In the genomic region with DNA sequence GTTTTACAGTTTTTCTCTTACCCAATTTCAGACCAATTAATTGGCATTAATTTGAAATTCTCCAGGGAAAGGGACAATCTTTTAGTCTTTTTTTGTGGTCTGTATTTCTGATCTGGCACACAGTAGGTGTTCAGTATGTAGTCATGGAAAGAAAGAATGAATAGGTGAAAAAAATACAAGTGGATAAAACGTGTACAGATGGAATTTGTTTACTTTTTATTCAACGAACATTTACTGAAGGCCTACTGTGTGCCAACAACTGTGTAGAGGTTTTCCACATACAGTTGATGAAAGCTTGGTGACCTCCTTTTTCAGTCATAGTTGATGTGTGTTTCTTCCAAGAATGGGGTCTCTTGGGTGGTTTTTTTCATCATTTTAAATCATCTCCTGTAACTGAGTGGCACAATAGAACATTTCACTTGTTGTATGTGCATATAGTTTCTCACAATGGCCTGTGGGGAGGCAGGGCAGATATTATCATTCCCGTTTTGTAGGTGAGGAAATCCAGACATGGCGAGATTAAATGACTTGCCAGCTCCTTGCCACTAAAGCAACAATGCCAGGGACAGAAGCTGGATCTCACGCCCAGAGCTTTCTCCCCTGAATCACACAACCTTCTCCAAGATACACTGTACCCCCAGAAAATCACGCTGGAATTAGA, we compare ENCODE assay signal across 3 cellular contexts.
TF ChIP-seq lines count a peak whose summit lies in the region.

No MANE protein-coding gene starts in this region.

TF ChIP-seq in GM23338, 12 proteins besides CTCF, POLR2A, EP300 and RAD21 (continued from another document):
- TF ChIP-seq, protein P1, sequence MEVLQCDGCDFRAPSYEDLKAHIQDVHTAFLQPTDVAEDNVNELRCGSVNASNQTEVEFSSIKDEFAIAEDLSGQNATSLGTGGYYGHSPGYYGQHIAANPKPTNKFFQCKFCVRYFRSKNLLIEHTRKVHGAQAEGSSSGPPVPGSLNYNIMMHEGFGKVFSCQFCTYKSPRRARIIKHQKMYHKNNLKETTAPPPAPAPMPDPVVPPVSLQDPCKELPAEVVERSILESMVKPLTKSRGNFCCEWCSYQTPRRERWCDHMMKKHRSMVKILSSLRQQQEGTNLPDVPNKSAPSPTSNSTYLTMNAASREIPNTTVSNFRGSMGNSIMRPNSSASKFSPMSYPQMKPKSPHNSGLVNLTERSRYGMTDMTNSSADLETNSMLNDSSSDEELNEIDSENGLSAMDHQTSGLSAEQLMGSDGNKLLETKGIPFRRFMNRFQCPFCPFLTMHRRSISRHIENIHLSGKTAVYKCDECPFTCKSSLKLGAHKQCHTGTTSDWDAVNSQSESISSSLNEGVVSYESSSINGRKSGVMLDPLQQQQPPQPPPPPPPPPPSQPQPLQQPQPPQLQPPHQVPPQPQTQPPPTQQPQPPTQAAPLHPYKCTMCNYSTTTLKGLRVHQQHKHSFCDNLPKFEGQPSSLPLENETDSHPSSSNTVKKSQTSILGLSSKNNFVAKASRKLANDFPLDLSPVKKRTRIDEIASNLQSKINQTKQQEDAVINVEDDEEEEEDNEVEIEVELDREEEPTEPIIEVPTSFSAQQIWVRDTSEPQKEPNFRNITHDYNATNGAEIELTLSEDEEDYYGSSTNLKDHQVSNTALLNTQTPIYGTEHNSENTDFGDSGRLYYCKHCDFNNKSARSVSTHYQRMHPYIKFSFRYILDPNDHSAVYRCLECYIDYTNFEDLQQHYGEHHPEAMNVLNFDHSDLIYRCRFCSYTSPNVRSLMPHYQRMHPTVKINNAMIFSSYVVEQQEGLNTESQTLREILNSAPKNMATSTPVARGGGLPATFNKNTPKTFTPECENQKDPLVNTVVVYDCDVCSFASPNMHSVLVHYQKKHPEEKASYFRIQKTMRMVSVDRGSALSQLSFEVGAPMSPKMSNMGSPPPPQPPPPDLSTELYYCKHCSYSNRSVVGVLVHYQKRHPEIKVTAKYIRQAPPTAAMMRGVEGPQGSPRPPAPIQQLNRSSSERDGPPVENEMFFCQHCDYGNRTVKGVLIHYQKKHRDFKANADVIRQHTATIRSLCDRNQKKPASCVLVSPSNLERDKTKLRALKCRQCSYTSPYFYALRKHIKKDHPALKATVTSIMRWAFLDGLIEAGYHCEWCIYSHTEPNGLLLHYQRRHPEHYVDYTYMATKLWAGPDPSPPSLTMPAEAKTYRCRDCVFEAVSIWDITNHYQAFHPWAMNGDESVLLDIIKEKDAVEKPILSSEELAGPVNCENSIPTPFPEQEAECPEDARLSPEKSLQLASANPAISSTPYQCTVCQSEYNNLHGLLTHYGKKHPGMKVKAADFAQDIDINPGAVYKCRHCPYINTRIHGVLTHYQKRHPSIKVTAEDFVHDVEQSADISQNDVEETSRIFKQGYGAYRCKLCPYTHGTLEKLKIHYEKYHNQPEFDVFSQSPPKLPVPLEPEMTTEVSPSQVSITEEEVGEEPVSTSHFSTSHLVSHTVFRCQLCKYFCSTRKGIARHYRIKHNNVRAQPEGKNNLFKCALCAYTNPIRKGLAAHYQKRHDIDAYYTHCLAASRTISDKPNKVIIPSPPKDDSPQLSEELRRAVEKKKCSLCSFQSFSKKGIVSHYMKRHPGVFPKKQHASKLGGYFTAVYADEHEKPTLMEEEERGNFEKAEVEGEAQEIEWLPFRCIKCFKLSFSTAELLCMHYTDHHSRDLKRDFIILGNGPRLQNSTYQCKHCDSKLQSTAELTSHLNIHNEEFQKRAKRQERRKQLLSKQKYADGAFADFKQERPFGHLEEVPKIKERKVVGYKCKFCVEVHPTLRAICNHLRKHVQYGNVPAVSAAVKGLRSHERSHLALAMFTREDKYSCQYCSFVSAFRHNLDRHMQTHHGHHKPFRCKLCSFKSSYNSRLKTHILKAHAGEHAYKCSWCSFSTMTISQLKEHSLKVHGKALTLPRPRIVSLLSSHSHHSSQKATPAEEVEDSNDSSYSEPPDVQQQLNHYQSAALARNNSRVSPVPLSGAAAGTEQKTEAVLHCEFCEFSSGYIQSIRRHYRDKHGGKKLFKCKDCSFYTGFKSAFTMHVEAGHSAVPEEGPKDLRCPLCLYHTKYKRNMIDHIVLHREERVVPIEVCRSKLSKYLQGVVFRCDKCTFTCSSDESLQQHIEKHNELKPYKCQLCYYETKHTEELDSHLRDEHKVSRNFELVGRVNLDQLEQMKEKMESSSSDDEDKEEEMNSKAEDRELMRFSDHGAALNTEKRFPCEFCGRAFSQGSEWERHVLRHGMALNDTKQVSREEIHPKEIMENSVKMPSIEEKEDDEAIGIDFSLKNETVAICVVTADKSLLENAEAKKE (CRISPR knock-in tag; IDR thresholded peaks at IDR 0.05): no peak

TF ChIP-seq in SK-N-SH treated with all-trans-retinoic acid at 6 μM for 48 hours, 23 proteins besides CTCF, POLR2A, EP300 and RAD21 (continued from another document):
- TF ChIP-seq, protein P2, sequence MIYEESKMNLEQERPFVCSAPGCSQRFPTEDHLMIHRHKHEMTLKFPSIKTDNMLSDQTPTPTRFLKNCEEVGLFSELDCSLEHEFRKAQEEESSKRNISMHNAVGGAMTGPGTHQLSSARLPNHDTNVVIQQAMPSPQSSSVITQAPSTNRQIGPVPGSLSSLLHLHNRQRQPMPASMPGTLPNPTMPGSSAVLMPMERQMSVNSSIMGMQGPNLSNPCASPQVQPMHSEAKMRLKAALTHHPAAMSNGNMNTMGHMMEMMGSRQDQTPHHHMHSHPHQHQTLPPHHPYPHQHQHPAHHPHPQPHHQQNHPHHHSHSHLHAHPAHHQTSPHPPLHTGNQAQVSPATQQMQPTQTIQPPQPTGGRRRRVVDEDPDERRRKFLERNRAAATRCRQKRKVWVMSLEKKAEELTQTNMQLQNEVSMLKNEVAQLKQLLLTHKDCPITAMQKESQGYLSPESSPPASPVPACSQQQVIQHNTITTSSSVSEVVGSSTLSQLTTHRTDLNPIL (CRISPR knock-in tag; IDR thresholded peaks at IDR 0.05; ENCODE audit: low read depth): no peak

TF ChIP-seq in neural cell, 6 proteins besides CTCF, POLR2A, EP300 and RAD21 (continued from another document):
- TF ChIP-seq, protein P3, sequence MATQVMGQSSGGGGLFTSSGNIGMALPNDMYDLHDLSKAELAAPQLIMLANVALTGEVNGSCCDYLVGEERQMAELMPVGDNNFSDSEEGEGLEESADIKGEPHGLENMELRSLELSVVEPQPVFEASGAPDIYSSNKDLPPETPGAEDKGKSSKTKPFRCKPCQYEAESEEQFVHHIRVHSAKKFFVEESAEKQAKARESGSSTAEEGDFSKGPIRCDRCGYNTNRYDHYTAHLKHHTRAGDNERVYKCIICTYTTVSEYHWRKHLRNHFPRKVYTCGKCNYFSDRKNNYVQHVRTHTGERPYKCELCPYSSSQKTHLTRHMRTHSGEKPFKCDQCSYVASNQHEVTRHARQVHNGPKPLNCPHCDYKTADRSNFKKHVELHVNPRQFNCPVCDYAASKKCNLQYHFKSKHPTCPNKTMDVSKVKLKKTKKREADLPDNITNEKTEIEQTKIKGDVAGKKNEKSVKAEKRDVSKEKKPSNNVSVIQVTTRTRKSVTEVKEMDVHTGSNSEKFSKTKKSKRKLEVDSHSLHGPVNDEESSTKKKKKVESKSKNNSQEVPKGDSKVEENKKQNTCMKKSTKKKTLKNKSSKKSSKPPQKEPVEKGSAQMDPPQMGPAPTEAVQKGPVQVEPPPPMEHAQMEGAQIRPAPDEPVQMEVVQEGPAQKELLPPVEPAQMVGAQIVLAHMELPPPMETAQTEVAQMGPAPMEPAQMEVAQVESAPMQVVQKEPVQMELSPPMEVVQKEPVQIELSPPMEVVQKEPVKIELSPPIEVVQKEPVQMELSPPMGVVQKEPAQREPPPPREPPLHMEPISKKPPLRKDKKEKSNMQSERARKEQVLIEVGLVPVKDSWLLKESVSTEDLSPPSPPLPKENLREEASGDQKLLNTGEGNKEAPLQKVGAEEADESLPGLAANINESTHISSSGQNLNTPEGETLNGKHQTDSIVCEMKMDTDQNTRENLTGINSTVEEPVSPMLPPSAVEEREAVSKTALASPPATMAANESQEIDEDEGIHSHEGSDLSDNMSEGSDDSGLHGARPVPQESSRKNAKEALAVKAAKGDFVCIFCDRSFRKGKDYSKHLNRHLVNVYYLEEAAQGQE (IDR thresholded peaks at IDR 0.05; ENCODE audit: borderline replicate concordance): no peak
- TF ChIP-seq MXI1 (conservative IDR thresholded peaks at IDR 0.05; ENCODE audit: poor library complexity, severe bottlenecking) (no peak), POLR2AphosphoS5 (IDR thresholded peaks at IDR 0.05) (no peak), TAF1 (IDR thresholded peaks at IDR 0.05; ENCODE audit: low read depth) (no peak)
